ENCODE assay signal across 18 cellular contexts in genomic region chr2:215693999-215694356, GRCh38.
DNase-seq lines count a peak whose midpoint lies in the region; ATAC-seq, FAIRE-seq and TF ChIP-seq lines count a peak whose summit lies in the region.
"Had no signal": no experiment of that assay in that cellular context is flagged by ENCODE, and none has a peak within 500 bp of the region (broad histone marks: within the 10 kb centered on the region; RNA-seq: fewer than 3 reads in every experiment).

No MANE protein-coding gene starts in this region.

- peak overlapping the region; percentile 97 for H3K27ac ChIP-seq in brain microvascular endothelial cell
- peak overlapping the region; percentile 81 for H3K27ac ChIP-seq in mesodermal cell (ENCODE audit: low read depth, low read length, severe bottlenecking)
- peak overlapping the region; percentile 77 for H3K27ac ChIP-seq in stomach smooth muscle (ENCODE audit: low read length)
- peak overlapping the region in 1 of 2 donors; percentile 37 for H3K27ac ChIP-seq in left lung
- H3K27ac ChIP-seq: KMS-11, left ventricle myocardium inferior, parathyroid adenoma had no signal

- peak overlapping the region in 1 of 2 donors; percentile 41 for H3K9ac ChIP-seq in stomach smooth muscle (ENCODE audit: low read length in 2 of 2)
- H3K9ac ChIP-seq: KMS-11, parathyroid adenoma had no signal

- no peaks in the 10 kb centered on the region for H3K27me3 ChIP-seq in brain microvascular endothelial cell (replicated peaks)
- H3K27me3 ChIP-seq in stomach smooth muscle (ENCODE audit: control insufficient read depth in 1 of 2, insufficient read depth in 2 of 2, low read length in 2 of 2): no peaks in the 10 kb centered on the region
- H3K27me3 ChIP-seq in left lung: no peaks in the 10 kb centered on the region

- peaks cover 40% of the 10 kb centered on the region for H3K4me1 ChIP-seq in mesodermal cell (ENCODE audit: control insufficient read depth, insufficient read depth, low read length, poor library complexity, severe bottlenecking)
- no peaks in the 10 kb centered on the region for H3K4me1 ChIP-seq in stomach smooth muscle (ENCODE audit: control insufficient read depth, insufficient read depth, low read length)
- peaks cover 12 to 24% of the 10 kb centered on the region in 2 donors for H3K4me1 ChIP-seq in left lung
- H3K4me1 ChIP-seq: parathyroid adenoma had no signal

- in situ Hi-C loops in brain microvascular endothelial cell (cut with HindIII; ENCODE audit: low pct_ligation_motif_present, low sequenced_read_pairs): no loop called here
- in situ Hi-C loops in G401 (cut with HindIII; ENCODE audit: low sequenced_read_pairs): no loop called here

- no peak for DNase-seq in H54 (ENCODE audit: insufficient read length, low spot score)
- DNase-seq in brain microvascular endothelial cell: no peak
- no peak for DNase-seq in DMS53 (lab: John Stamatoyannopoulos, UW)
- DNase-seq in G401 (ENCODE audit: low spot score): no peak
- DNase-seq in left lung: no peak
- DNase-seq in NK-92 treated with Interleukin-12 subunit alpha and Interleukin-12 subunit beta, amount 100 ng/mL, for 24 hours (lab: John Stamatoyannopoulos, UW): no peak
- DNase-seq: activated CD4-positive, alpha-beta T cell treated with anti-CD3 and anti-CD28 coated beads, Interleukin-2, amount 10 ng/mL, durations not matched to agents 24 days and 14 days; caudate nucleus; left ventricle myocardium inferior; NCI-H1092; NCI-H2029; NCI-H510A treated with DMSO at 0.1 percent for 48 hours; stimulated activated CD4-positive, alpha-beta T cell treated with anti-CD3 and anti-CD28 coated beads, Interleukin-4, amount 100 ng/mL, for 4 hours; T-helper 1 cell had no signal

- FAIRE-seq in H54 (lab: Jason Lieb, UNC): peak; percentile 15

- ATAC-seq in left lung: no peak

- intact Hi-C loops in left lung (cut with DNase I): no loop called here

- no peak overlapping the region for H3K4me3 ChIP-seq in brain microvascular endothelial cell (ENCODE audit: low read depth, low read length)
- H3K4me3 ChIP-seq in mesodermal cell (ENCODE audit: extremely low read depth, insufficient read depth, low read length, poor library complexity, severe bottlenecking): no peak overlapping the region
- H3K4me3 ChIP-seq in stomach smooth muscle (ENCODE audit: low read length in 2 of 2): no peak overlapping the region
- H3K4me3 ChIP-seq in left lung: no peak overlapping the region
- H3K4me3 ChIP-seq: left ventricle myocardium inferior had no signal

- no peak for TF ChIP-seq CTCF in brain microvascular endothelial cell (IDR thresholded peaks at IDR 0.05; ENCODE audit: low read depth, low read length, missing control alignments)
- no peak for TF ChIP-seq CTCF in left lung (IDR thresholded peaks at IDR 0.05)

- H3K9me3 ChIP-seq in mesodermal cell (ENCODE audit: control insufficient read depth, low read length) (peaks cover 10% of the 10 kb centered on the region), stomach smooth muscle (ENCODE audit: control insufficient read depth in 2 of 2, low read length in 2 of 2) (peaks cover 0 to 3% of the 10 kb centered on the region in 2 donors), left lung (no peaks in the 10 kb centered on the region)

- TF ChIP-seq POLR2A in H54 (IDR thresholded peaks at IDR 0.05; ENCODE audit: low read depth, low read length): no peak

- no peaks in the 10 kb centered on the region for H3K36me3 ChIP-seq in brain microvascular endothelial cell (replicated peaks)
- no peaks in the 10 kb centered on the region for H3K36me3 ChIP-seq in mesodermal cell (ENCODE audit: control insufficient read depth, insufficient read depth, low read length)
- H3K36me3 ChIP-seq in stomach smooth muscle (ENCODE audit: control insufficient read depth in 2 of 2, insufficient read depth in 2 of 2, low read length in 2 of 2): no peaks in the 10 kb centered on the region
- H3K36me3 ChIP-seq in left lung: no peaks in the 10 kb centered on the region
- H3K36me3 ChIP-seq: left ventricle myocardium inferior had no signal
